Comparison of ENCODE assay signal across 1 cellular context in the genomic region with DNA sequence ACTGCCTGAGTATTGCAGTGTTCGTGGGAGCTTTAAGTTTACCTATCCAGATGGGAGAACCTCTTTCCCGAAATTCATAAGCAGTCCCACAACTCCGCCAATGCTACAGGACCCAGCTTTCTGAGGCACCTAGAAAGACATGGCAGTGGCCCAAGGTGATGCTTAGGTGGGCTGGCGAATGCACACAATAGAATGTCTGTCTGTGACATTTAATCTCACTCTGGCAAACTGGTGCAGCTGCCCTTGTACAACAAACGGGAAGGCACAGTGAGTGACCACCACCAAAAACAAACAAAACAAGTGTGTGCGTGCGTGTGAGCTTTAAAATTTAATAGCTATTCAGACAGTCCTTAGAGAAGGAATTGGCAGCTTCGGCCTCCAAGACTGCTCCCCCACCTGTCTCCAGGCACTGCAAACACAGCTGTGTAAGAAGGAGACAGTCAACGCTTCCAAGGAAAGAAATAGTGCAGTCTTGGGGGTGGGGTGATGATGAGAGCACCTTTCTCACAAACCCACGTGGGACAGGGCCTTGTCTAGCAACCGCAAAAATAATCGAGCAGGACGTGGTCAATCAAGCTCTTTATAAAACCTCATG.
TF ChIP-seq lines count a peak whose summit lies in the region.

No MANE protein-coding gene starts in this region.

TF ChIP-seq in GM23338, 12 proteins besides CTCF, POLR2A, EP300 and RAD21 (continued from another document):
- TF ChIP-seq, protein P1, sequence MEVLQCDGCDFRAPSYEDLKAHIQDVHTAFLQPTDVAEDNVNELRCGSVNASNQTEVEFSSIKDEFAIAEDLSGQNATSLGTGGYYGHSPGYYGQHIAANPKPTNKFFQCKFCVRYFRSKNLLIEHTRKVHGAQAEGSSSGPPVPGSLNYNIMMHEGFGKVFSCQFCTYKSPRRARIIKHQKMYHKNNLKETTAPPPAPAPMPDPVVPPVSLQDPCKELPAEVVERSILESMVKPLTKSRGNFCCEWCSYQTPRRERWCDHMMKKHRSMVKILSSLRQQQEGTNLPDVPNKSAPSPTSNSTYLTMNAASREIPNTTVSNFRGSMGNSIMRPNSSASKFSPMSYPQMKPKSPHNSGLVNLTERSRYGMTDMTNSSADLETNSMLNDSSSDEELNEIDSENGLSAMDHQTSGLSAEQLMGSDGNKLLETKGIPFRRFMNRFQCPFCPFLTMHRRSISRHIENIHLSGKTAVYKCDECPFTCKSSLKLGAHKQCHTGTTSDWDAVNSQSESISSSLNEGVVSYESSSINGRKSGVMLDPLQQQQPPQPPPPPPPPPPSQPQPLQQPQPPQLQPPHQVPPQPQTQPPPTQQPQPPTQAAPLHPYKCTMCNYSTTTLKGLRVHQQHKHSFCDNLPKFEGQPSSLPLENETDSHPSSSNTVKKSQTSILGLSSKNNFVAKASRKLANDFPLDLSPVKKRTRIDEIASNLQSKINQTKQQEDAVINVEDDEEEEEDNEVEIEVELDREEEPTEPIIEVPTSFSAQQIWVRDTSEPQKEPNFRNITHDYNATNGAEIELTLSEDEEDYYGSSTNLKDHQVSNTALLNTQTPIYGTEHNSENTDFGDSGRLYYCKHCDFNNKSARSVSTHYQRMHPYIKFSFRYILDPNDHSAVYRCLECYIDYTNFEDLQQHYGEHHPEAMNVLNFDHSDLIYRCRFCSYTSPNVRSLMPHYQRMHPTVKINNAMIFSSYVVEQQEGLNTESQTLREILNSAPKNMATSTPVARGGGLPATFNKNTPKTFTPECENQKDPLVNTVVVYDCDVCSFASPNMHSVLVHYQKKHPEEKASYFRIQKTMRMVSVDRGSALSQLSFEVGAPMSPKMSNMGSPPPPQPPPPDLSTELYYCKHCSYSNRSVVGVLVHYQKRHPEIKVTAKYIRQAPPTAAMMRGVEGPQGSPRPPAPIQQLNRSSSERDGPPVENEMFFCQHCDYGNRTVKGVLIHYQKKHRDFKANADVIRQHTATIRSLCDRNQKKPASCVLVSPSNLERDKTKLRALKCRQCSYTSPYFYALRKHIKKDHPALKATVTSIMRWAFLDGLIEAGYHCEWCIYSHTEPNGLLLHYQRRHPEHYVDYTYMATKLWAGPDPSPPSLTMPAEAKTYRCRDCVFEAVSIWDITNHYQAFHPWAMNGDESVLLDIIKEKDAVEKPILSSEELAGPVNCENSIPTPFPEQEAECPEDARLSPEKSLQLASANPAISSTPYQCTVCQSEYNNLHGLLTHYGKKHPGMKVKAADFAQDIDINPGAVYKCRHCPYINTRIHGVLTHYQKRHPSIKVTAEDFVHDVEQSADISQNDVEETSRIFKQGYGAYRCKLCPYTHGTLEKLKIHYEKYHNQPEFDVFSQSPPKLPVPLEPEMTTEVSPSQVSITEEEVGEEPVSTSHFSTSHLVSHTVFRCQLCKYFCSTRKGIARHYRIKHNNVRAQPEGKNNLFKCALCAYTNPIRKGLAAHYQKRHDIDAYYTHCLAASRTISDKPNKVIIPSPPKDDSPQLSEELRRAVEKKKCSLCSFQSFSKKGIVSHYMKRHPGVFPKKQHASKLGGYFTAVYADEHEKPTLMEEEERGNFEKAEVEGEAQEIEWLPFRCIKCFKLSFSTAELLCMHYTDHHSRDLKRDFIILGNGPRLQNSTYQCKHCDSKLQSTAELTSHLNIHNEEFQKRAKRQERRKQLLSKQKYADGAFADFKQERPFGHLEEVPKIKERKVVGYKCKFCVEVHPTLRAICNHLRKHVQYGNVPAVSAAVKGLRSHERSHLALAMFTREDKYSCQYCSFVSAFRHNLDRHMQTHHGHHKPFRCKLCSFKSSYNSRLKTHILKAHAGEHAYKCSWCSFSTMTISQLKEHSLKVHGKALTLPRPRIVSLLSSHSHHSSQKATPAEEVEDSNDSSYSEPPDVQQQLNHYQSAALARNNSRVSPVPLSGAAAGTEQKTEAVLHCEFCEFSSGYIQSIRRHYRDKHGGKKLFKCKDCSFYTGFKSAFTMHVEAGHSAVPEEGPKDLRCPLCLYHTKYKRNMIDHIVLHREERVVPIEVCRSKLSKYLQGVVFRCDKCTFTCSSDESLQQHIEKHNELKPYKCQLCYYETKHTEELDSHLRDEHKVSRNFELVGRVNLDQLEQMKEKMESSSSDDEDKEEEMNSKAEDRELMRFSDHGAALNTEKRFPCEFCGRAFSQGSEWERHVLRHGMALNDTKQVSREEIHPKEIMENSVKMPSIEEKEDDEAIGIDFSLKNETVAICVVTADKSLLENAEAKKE (CRISPR knock-in tag; IDR thresholded peaks at IDR 0.05) = no peak
- TF ChIP-seq ZNF331 (CRISPR knock-in tag; IDR thresholded peaks at IDR 0.05; ENCODE audit: low read depth) = no peak
TF ChIP-seq in GM23338: peak in this region for 0.
